9 cellular contexts compared by ENCODE assay signal in the genomic region with DNA sequence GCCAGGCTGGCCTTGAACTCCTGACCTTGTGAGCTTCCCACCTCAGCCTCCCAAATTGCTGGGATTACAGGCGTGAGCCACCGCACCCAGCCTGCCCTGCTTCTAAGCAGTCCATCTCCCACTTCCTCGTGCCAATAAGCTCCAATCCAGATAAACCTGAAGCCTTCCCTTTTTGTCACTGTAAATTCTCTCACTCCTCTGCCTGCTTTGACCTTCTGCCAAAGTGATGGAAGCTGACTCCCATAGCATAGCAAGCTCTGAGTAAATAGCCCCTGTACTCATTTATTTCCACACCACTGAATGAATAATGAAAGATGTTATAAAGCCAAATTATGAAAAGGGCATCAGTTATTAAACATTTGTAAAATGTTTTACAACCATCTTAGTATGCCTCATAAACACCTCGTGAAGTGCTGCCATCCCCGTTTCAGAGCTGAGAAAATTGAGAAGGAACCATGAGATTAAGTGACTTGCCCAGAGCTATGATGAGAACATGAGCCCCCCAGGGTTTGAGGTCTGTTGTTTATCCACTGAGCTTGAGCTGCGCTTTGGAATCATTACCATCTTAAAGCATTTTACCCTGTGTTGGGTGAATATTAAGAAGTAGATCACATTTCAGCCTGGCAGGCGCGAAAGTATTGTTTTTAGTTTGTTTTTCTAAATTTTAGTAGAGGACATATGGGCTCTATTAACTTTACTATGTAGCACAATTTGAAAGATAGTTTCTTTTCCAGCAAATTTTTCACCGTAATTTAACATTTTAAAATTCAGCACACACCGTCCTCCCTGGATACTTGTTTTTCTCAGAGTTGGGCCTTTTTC. TPM values are rescaled to one million over a fixed set of nuclear protein-coding genes. Genes with fewer than 3 reads are reported as not detected.
DNase-seq lines count a peak whose midpoint lies in the region; ATAC-seq and TF ChIP-seq lines count a peak whose summit lies in the region.
"Had no signal": no experiment of that assay in that cellular context is flagged by ENCODE, and none has a peak within 500 bp of the region (broad histone marks: within the 10 kb centered on the region; RNA-seq: fewer than 3 reads in every experiment).

No MANE protein-coding gene starts in this region.

- dilution Hi-C loops in IMR-90 (cut with HindIII; ENCODE audit: low sequenced_read_pairs, unreplicated experiment), result no loop called here

- H2BK120ac ChIP-seq in IMR-90 (ENCODE audit: low read depth, low read length) (no peak overlapping the region), mesenchymal stem cell (ENCODE audit: low read depth, low read length) (no peak overlapping the region)

- peak; percentile 49 for ATAC-seq in IMR-90 (ENCODE audit: low read depth)
- no peak for ATAC-seq in thoracic aorta (ENCODE audit: insufficient number of reproducible peaks, low FRiP score, low read depth)
- ATAC-seq in HG03342 (IDR thresholded peaks at IDR 0.05; ENCODE audit: unreplicated experiment), result no peak
- no peak for ATAC-seq in HG03135 (IDR thresholded peaks at IDR 0.05; ENCODE audit: unreplicated experiment)
- no peak for ATAC-seq in GM19351 (IDR thresholded peaks at IDR 0.05; ENCODE audit: unreplicated experiment)

- H2BK12ac ChIP-seq in mesenchymal stem cell (ENCODE audit: low read length in 2 of 2), result no peak overlapping the region

- H2AK5ac ChIP-seq in IMR-90 (ENCODE audit: low read depth, low read length), result no peak overlapping the region
- no peak overlapping the region for H2AK5ac ChIP-seq in mesenchymal stem cell (ENCODE audit: low read length, severe bottlenecking)

- in situ Hi-C loops in IMR-90 (cut with MboI; ENCODE audit: low sequenced_read_pairs), result loop anchor here (10.0 kb wide), 1 partner anchor 735 kb away; no protein-coding TSS in a partner anchor

- H3K79me1 ChIP-seq in IMR-90 (ENCODE audit: low read depth in 1 of 2, low read length in 2 of 2) (no peaks in the 10 kb centered on the region), mesenchymal stem cell (replicated peaks; ENCODE audit: low read length, poor library complexity, severe bottlenecking) (no peaks in the 10 kb centered on the region)

- H3K9me1 ChIP-seq in IMR-90 (ENCODE audit: insufficient read depth, low read length), result no peaks in the 10 kb centered on the region

- CTCF ChIA-PET in IMR-90 (lab: Yijun Ruan, JAX), result interaction anchor here (0.6 kb wide), 1 partner anchor 310 kb away, joined by 3 read pairs; no protein-coding TSS in a partner anchor

- TF ChIP-seq CTCF in IMR-90 (conservative IDR thresholded peaks at IDR 0.05; ENCODE audit: low read depth, low read length), result no peak
- no peak for TF ChIP-seq CTCF in thoracic aorta (IDR thresholded peaks at IDR 0.05)

- H2BK20ac ChIP-seq in IMR-90 (ENCODE audit: low read depth, low read length), result no peak overlapping the region

- H3K27me3 ChIP-seq in IMR-90 (ENCODE audit: control insufficient read depth, insufficient read depth, low read length) (no peaks in the 10 kb centered on the region), endocrine pancreas (ENCODE audit: control insufficient read depth, insufficient read depth, low read length) (no peaks in the 10 kb centered on the region), mesenchymal stem cell (ENCODE audit: control insufficient read depth in 1 of 2, insufficient read depth in 1 of 2, low read length in 2 of 2) (no peaks in the 10 kb centered on the region), thoracic aorta (replicated peaks; ENCODE audit: insufficient read depth) (no peaks in the 10 kb centered on the region)

- H3K4me1 ChIP-seq in IMR-90 (ENCODE audit: control insufficient read depth, insufficient read depth, low read length) (peaks cover 6% of the 10 kb centered on the region; the same call in 1 of the 2 replicates), endocrine pancreas (ENCODE audit: control insufficient read depth, insufficient read depth, low read length) (peaks cover 6% of the 10 kb centered on the region), mesenchymal stem cell (ENCODE audit: control insufficient read depth, insufficient read depth, low read depth, low read length) (peaks cover 8% of the 10 kb centered on the region), thoracic aorta (ENCODE audit: control insufficient read depth in 1 of 2, low read depth in 2 of 2) (peaks cover 0 to 16% of the 10 kb centered on the region in 2 donors)

- intact Hi-C loops in IMR-90 (cut with micrococcal nuclease), result loop anchor here (2.0 to 10.0 kb wide), 2 partner anchors 47 to 145 kb away; no protein-coding TSS in a partner anchor

- H2BK15ac ChIP-seq in IMR-90 (ENCODE audit: low read depth, low read length), result no peak overlapping the region
- H2BK15ac ChIP-seq in mesenchymal stem cell (ENCODE audit: low read depth, poor library complexity, severe bottlenecking), result no peak overlapping the region

- H3K9me3 ChIP-seq in IMR-90 (ENCODE audit: control insufficient read depth, insufficient read depth, low read length), result no peaks in the 10 kb centered on the region
- no peaks in the 10 kb centered on the region for H3K9me3 ChIP-seq in endocrine pancreas (ENCODE audit: control insufficient read depth, low read length)
- no peaks in the 10 kb centered on the region for H3K9me3 ChIP-seq in mesenchymal stem cell (ENCODE audit: control insufficient read depth, low read length)
- H3K9me3 ChIP-seq in thoracic aorta, result no peaks in the 10 kb centered on the region

- no peak overlapping the region for H3K27ac ChIP-seq in IMR-90 (ENCODE audit: insufficient read depth, low read length)
- H3K27ac ChIP-seq in mesenchymal stem cell (ENCODE audit: low read length, poor library complexity, severe bottlenecking), result peak overlapping the region; percentile 83
- H3K27ac ChIP-seq in thoracic aorta, result peak overlapping the region; percentile 8 to 10

- H3K14ac ChIP-seq in IMR-90 (replicated peaks; ENCODE audit: low read depth, low read length), result no peak overlapping the region
- no peak overlapping the region for H3K14ac ChIP-seq in mesenchymal stem cell (ENCODE audit: low read length in 2 of 2)

- H2BK5ac ChIP-seq in IMR-90 (ENCODE audit: low read depth, low read length, poor library complexity, severe bottlenecking) (no peak overlapping the region), mesenchymal stem cell (ENCODE audit: low read depth, low read length, poor library complexity, severe bottlenecking) (no peak overlapping the region)

- no peak overlapping the region for H3K23ac ChIP-seq in IMR-90 (ENCODE audit: low read depth, low read length)
- H3K23ac ChIP-seq in mesenchymal stem cell (ENCODE audit: low read length in 2 of 2), result no peak overlapping the region

- H3K9ac ChIP-seq in IMR-90 (ENCODE audit: low read depth, low read length) (no peak overlapping the region), endocrine pancreas (ENCODE audit: control insufficient read depth, insufficient read depth, low read length) (no peak overlapping the region), mesenchymal stem cell (ENCODE audit: low read length) (peak overlapping the region; percentile 62)

- H4K20me1 ChIP-seq in IMR-90 (ENCODE audit: insufficient read depth, low read length), result no peaks in the 10 kb centered on the region

- no peak overlapping the region; the same call in 1 of the 2 replicates for H3K56ac ChIP-seq in IMR-90 (ENCODE audit: extremely low read depth, insufficient read depth, low read length)

- H3K4me2 ChIP-seq in IMR-90 (ENCODE audit: low read depth, low read length), result peak overlapping the region; percentile 40
- H3K4me2 ChIP-seq in mesenchymal stem cell (ENCODE audit: low read length, poor library complexity, severe bottlenecking), result peak overlapping the region; percentile 17

- no peak overlapping the region for H3K18ac ChIP-seq in IMR-90 (ENCODE audit: low read depth, low read length)
- H3K18ac ChIP-seq in mesenchymal stem cell (ENCODE audit: low read depth in 1 of 2, low read length in 2 of 2), result no peak overlapping the region

- WGBS in IMR-90 (ENCODE audit: extremely low coverage in 2 of 2, insufficient read length in 1 of 2), 2 experiments, result 75% methylated on average over 3 of the region's 10 CpGs; no CpG with 5 or more reads in 1 of the 2 experiments
- WGBS in mesenchymal stem cell, result 71% methylated on average over 10 of the region's 10 CpGs

- BruUV-seq in IMR-90 (replicated peaks; lab: Mats Ljungman, UMichigan), result no TSS peak

- H4K8ac ChIP-seq in IMR-90 (ENCODE audit: low read depth in 2 of 2, low read length in 2 of 2), result 0 out of 4 replicates have a peak overlapping the region, but pooled peaks of 1 of the 2 experiments have one; percentile 44
- H4K8ac ChIP-seq in mesenchymal stem cell (ENCODE audit: low read length), result no peak overlapping the region

- DNase-seq in IMR-90 (no peak), mesenchymal stem cell (no peak), thoracic aorta (ENCODE audit: low spot score) (no peak)
- DNase-seq in activated effector memory CD4-positive, alpha-beta T cell treated with Interleukin-2 at 50 U/mL for 16 hours, result no peak
- DNase-seq: activated gamma-delta T cell had no signal

- no peak overlapping the region for H2AK9ac ChIP-seq in IMR-90 (replicated peaks; ENCODE audit: low read depth, low read length, poor library complexity)

- H3K4me3 ChIP-seq in IMR-90 (ENCODE audit: insufficient read depth, low read depth, low read length) (no peak overlapping the region; the same call in 1 of the 2 replicates), endocrine pancreas (ENCODE audit: control insufficient read depth, insufficient read depth, low read length) (peak overlapping the region; percentile 48), mesenchymal stem cell (ENCODE audit: insufficient read depth in 1 of 2, low read depth in 1 of 2, low read length in 2 of 2) (peak overlapping the region in 1 of 2 experiments; percentile 64), thoracic aorta (peak overlapping the region; percentile 59)

- H2AFZ ChIP-seq in IMR-90 (replicated peaks; ENCODE audit: low read length, poor library complexity), result peak overlapping the region; percentile 59
- no peak overlapping the region for H2AFZ ChIP-seq in mesenchymal stem cell (ENCODE audit: low read depth, low read length)

- H4K91ac ChIP-seq in IMR-90 (ENCODE audit: insufficient read depth, low read depth, low read length), result no peak overlapping the region
- H4K91ac ChIP-seq in mesenchymal stem cell (ENCODE audit: low read length), result no peak overlapping the region

- H3K4ac ChIP-seq in IMR-90 (ENCODE audit: low read depth, low read length) (no peak overlapping the region), mesenchymal stem cell (ENCODE audit: low read depth in 1 of 2, low read length in 2 of 2) (no peak overlapping the region)

- H4K5ac ChIP-seq in IMR-90 (ENCODE audit: low read depth, low read length), result no peak overlapping the region; the same call in 1 of the 2 replicates

- H3K36me3 ChIP-seq in IMR-90 (ENCODE audit: control insufficient read depth, insufficient read depth, low read length) (no peaks in the 10 kb centered on the region), endocrine pancreas (ENCODE audit: control insufficient read depth, insufficient read depth, low read length) (no peaks in the 10 kb centered on the region), mesenchymal stem cell (ENCODE audit: control insufficient read depth in 1 of 2, insufficient read depth in 2 of 2, low read depth in 1 of 2, low read length in 2 of 2) (no peaks in the 10 kb centered on the region), thoracic aorta (no peaks in the 10 kb centered on the region)

- no peak for TF ChIP-seq RAD21 in IMR-90 (IDR thresholded peaks at IDR 0.05; ENCODE audit: low read length)

- POLR2A ChIA-PET in IMR-90 (lab: Charles Lee; ENCODE audit: unreplicated experiment), result no interaction called here

- no peak for TF ChIP-seq POLR2A in IMR-90 (IDR thresholded peaks at IDR 0.05; ENCODE audit: low read depth, low read length)

RNA-seq across cellular contexts. Expression of a gene that starts 30.3 kb away (rescaled TPM):
- 1.1 TPM in 2 replicates for total RNA-seq in IMR-90 (2012; rRNA removed)
- polyA plus RNA-seq in IMR-90 (2012; rRNA removed), result 1.9 and 2.2 TPM in 2 replicates
- polyA plus RNA-seq in IMR-90 (2012; cell fraction: cytosol; rRNA removed), result 1.6 and 2.0 TPM in 2 replicates
- 0.11 and 0.71 TPM in 2 replicates for polyA plus RNA-seq in IMR-90 (2012; cell fraction: nucleus; rRNA removed; ENCODE audit: low replicate concordance)
- polyA plus RNA-seq in mesenchymal stem cell (2013, experiment 1 of 2), result 6.2 TPM
- polyA plus RNA-seq in mesenchymal stem cell (2013, experiment 2 of 2), result 6.5 TPM
- 10 to 100 TPM; 36.6 to 38.1 TPM for total RNA-seq in thoracic aorta

RNA-seq across cellular contexts. Expression of a gene that starts 37.2 kb away (rescaled TPM):
- total RNA-seq in IMR-90 (2012; rRNA removed) (14.7 and 18.3 TPM in 2 replicates), thoracic aorta (10 to 100 TPM; 20.6 to 27.1 TPM)
- polyA plus RNA-seq in IMR-90 (2012; rRNA removed), result 12.2 and 14.4 TPM in 2 replicates
- 8.1 and 9.6 TPM in 2 replicates for polyA plus RNA-seq in IMR-90 (2012; cell fraction: cytosol; rRNA removed)
- 4.5 and 9.3 TPM in 2 replicates for polyA plus RNA-seq in IMR-90 (2012; cell fraction: nucleus; rRNA removed; ENCODE audit: low replicate concordance)
- polyA plus RNA-seq in mesenchymal stem cell (2013, experiment 1 of 2), result 8.5 TPM
- 7.8 TPM for polyA plus RNA-seq in mesenchymal stem cell (2013, experiment 2 of 2)

RNA-seq across cellular contexts. Expression of a gene that starts 52.9 kb away (rescaled TPM):
- total RNA-seq in IMR-90 (2012; rRNA removed) (32.1 and 41.4 TPM in 2 replicates), thoracic aorta (10 to 100 TPM; 39.9 to 41.5 TPM)
- polyA plus RNA-seq in IMR-90 (2012; rRNA removed), result 14.2 and 18.5 TPM in 2 replicates
- 4.7 and 5.9 TPM in 2 replicates for polyA plus RNA-seq in IMR-90 (2012; cell fraction: cytosol; rRNA removed)
- 9.9 and 27.4 TPM in 2 replicates for polyA plus RNA-seq in IMR-90 (2012; cell fraction: nucleus; rRNA removed; ENCODE audit: low replicate concordance)
- 20.2 TPM for polyA plus RNA-seq in mesenchymal stem cell (2013, experiment 1 of 2)
- 16.9 TPM for polyA plus RNA-seq in mesenchymal stem cell (2013, experiment 2 of 2)

Comparison
In these comparisons a context has a peak if more than half of its experiments do, and no peak if none do; other contexts are left out.
1. RNA of a gene that starts 30.3 kb away (total RNA-seq): 36.6 to 38.1 TPM in thoracic aorta; 1.1 TPM in IMR-90; every median in the first group is over 10 times any median in the second.